In genomic region chr3:172517859-172518466, GRCh38 we compare ENCODE assay signal across 1 cellular context.
TF ChIP-seq lines count a peak whose summit lies in the region.

No MANE protein-coding gene starts in this region.

TF ChIP-seq in liver, 16 proteins besides CTCF, POLR2A, EP300 and RAD21 (continued from another document):
- TF ChIP-seq REST (IDR thresholded peaks at IDR 0.05) = no peak
